14 cellular contexts compared by ENCODE assay signal in the genomic region with DNA sequence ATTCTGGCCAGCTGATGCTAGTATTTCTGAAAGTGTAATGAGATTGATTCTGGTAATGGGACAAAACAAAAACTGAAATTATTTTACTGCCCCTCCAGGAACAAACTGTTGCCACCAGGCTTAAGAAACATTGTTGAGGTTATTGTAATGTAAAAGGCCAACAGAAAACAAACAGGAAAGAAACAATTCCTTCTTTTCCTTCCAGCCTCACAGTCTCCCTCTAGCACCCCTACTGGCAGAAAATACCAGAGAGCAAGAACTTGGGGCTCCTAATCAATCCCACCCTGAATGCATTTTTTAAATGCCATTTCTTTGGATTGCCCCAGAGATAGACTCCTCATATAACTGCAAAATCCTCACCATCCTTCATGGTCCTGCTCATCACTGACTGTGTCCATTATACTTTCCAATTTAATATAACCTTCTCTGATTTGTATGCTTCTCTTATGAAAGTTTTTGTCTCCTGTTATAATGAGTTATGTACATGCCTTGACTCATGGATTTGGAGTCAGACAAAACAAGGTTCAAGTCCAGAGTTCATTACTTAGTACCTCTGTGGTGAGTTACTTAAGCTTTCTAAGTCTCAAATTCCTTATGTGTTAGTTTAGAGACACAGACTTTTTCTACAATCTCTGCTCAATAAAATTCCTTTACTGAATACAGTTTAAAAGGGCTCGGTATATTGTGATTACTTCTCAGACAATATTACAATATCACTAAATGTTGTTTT.
DNase-seq lines count a peak whose midpoint lies in the region; ATAC-seq and TF ChIP-seq lines count a peak whose summit lies in the region.
"Had no signal": no experiment of that assay in that cellular context is flagged by ENCODE, and none has a peak within 500 bp of the region (broad histone marks: within the 10 kb centered on the region; RNA-seq: fewer than 3 reads in every experiment).

No MANE protein-coding gene starts in this region.

- no peaks in the 10 kb centered on the region for H3K27me3 ChIP-seq in A673 (replicated peaks; ENCODE audit: insufficient read depth, low read depth, low read length, poor library complexity)
- H3K27me3 ChIP-seq in GM23338 (ENCODE audit: insufficient read depth): no peaks in the 10 kb centered on the region
- H3K27me3 ChIP-seq in foreskin keratinocyte: no peaks in the 10 kb centered on the region
- H3K27me3 ChIP-seq in CD4-positive, alpha-beta T cell (ENCODE audit: control insufficient read depth, insufficient read depth, low read length): no peaks in the 10 kb centered on the region

- no peaks in the 10 kb centered on the region for H3K27me3 Mint-ChIP-seq in GM23338 (ENCODE audit: insufficient read depth, low read depth, poor library complexity)
- no peaks in the 10 kb centered on the region for H3K27me3 Mint-ChIP-seq in stimulated activated naive CD8-positive, alpha-beta T cell treated with anti-CD3 and anti-CD28 coated beads, Interleukin-15, amount 100 ng/mL, for 72 hours
- peaks cover 5% of the 10 kb centered on the region for H3K27me3 Mint-ChIP-seq in CD4-positive, alpha-beta T cell
- H3K27me3 Mint-ChIP-seq: activated CD8-positive, alpha-beta T cell treated with anti-CD3 and anti-CD28 coated beads for 36 hours; activated naive CD8-positive, alpha-beta T cell; T-helper 17 cell had no signal

- no peak overlapping the region for H2AFZ ChIP-seq in GM23338

- no peaks in the 10 kb centered on the region; the same call in 2 of the 3 replicates for H3K9me3 Mint-ChIP-seq in GM23338
- no peaks in the 10 kb centered on the region for H3K9me3 Mint-ChIP-seq in stimulated activated naive CD8-positive, alpha-beta T cell treated with anti-CD3 and anti-CD28 coated beads, Interleukin-15, amount 100 ng/mL, for 72 hours
- peaks cover 4% of the 10 kb centered on the region for H3K9me3 Mint-ChIP-seq in CD4-positive, alpha-beta T cell
- H3K9me3 Mint-ChIP-seq: activated CD8-positive, alpha-beta T cell treated with anti-CD3 and anti-CD28 coated beads for 36 hours had no signal

- peak overlapping the region; percentile 32; the same call in 1 of the 2 replicates for H3K4me2 ChIP-seq in GM23338

- H3K4me1 Mint-ChIP-seq in GM23338: peaks cover 47% of the 10 kb centered on the region
- H3K4me1 Mint-ChIP-seq in stimulated activated naive CD8-positive, alpha-beta T cell treated with anti-CD3 and anti-CD28 coated beads, Interleukin-15, amount 100 ng/mL, for 72 hours: no peaks in the 10 kb centered on the region
- no peaks in the 10 kb centered on the region for H3K4me1 Mint-ChIP-seq in CD4-positive, alpha-beta T cell (ENCODE audit: low read depth)
- H3K4me1 Mint-ChIP-seq: T-helper 17 cell had no signal

- H3K9me3 ChIP-seq in A673 (ENCODE audit: low read depth, low read length, poor library complexity, severe bottlenecking): no peaks in the 10 kb centered on the region
- H3K9me3 ChIP-seq in CD4-positive, alpha-beta T cell (ENCODE audit: control insufficient read depth, low read length): no peaks in the 10 kb centered on the region

- no peak overlapping the region for H3K27ac ChIP-seq in A673 (ENCODE audit: low read depth, low read length, poor library complexity, severe bottlenecking)
- H3K27ac ChIP-seq in GM23338 (ENCODE audit: low read depth): no peak overlapping the region
- H3K27ac ChIP-seq in foreskin keratinocyte: no peak overlapping the region
- no peak overlapping the region for H3K27ac ChIP-seq in CD4-positive, alpha-beta T cell (ENCODE audit: low read depth, low read length)

- DNase-seq in A673 (ENCODE audit: low spot score) (peak; percentile 1), GM23338 (ENCODE audit: low spot score) (peak; percentile 87), foreskin keratinocyte (peak in 1 of 2 donors; percentile 34), NCI-H1417 treated with DMSO at 0.1 percent for 48 hours (lab: John Stamatoyannopoulos, UW) (no peak)
- DNase-seq in activated naive CD4-positive, alpha-beta T cell treated with anti-CD3 and anti-CD28 coated beads, Interleukin-2, amount 50 U/mL, for 16 hours: no peak
- no peak for DNase-seq in stimulated activated naive CD8-positive, alpha-beta T cell treated with anti-CD3 and anti-CD28 coated beads, Interleukin-15, amount 100 ng/mL, for 72 hours
- DNase-seq in CD4-positive, alpha-beta T cell: no peak
- DNase-seq: activated CD8-positive, alpha-beta T cell treated with anti-CD3 and anti-CD28 coated beads for 36 hours; effector CD8-positive, alpha-beta T cell; NCI-H146; stimulated activated naive CD8-positive, alpha-beta T cell treated with anti-CD3 and anti-CD28 coated beads, Interleukin-15, Interleukin-2, amounts not matched to agents 100 U/mL and 50 U/mL, for 24 hours; T-helper 17 cell had no signal

- H3K36me3 ChIP-seq in A673 (ENCODE audit: insufficient read depth, low read length, poor library complexity, severe bottlenecking) (no peaks in the 10 kb centered on the region), GM23338 (ENCODE audit: insufficient read depth) (no peaks in the 10 kb centered on the region)

- POLR2A ChIA-PET in A673 (lab: Charles Lee; ENCODE audit: low non-redundant PET): no interaction called here
- POLR2A ChIA-PET in CD4-positive, alpha-beta T cell (lab: Charles Lee): no interaction called here

- H3K4me3 ChIP-seq in A673 (ENCODE audit: low read depth, low read length, poor library complexity, severe bottlenecking): no peak overlapping the region
- H3K4me3 ChIP-seq in GM23338: no peak overlapping the region

- H3F3A ChIP-seq in GM23338 (replicated peaks; ENCODE audit: low read depth): no peaks in the 10 kb centered on the region

- H3K36me3 Mint-ChIP-seq in GM23338 (ENCODE audit: low read depth): no peaks in the 10 kb centered on the region; the same call in 2 of the 3 replicates
- no peaks in the 10 kb centered on the region for H3K36me3 Mint-ChIP-seq in CD4-positive, alpha-beta T cell (ENCODE audit: low read depth)
- H3K36me3 Mint-ChIP-seq: activated naive CD8-positive, alpha-beta T cell had no signal

- peak; percentile 40 for TF ChIP-seq CTCF in A673 (conservative IDR thresholded peaks at IDR 0.05; ENCODE audit: low read depth, low read length)
- TF ChIP-seq CTCF in GM23338 (conservative IDR thresholded peaks at IDR 0.05; ENCODE audit: low read depth in 2 of 2): peak; percentile 65 to 86
- peak; percentile 53 for TF ChIP-seq CTCF in foreskin keratinocyte (conservative IDR thresholded peaks at IDR 0.05)
- no peak for TF ChIP-seq CTCF in CD4-positive, alpha-beta T cell (IDR thresholded peaks at IDR 0.05)

- no TSS peak for BruUV-seq in A673 (replicated peaks; lab: Mats Ljungman, UMichigan)

- H3K79me2 ChIP-seq in GM23338 (replicated peaks; ENCODE audit: insufficient read depth): no peaks in the 10 kb centered on the region

- CTCF ChIA-PET in A673 (lab: Charles Lee): no interaction called here
- CTCF ChIA-PET in CD4-positive, alpha-beta T cell (lab: Charles Lee): no interaction called here

- intact Hi-C loops in A673 (cut with micrococcal nuclease; ENCODE audit: unreplicated experiment): no loop called here
- intact Hi-C loops in CD4-positive, alpha-beta T cell (cut with DNase I, micrococcal nuclease): no loop called here

- H3K9me2 ChIP-seq in GM23338 (ENCODE audit: insufficient read depth): no peaks in the 10 kb centered on the region

- ATAC-seq in GM23338: peak; percentile 89
- 0 out of 3 replicates have a peak, but pooled peaks have one; percentile 37 for ATAC-seq in SK-N-SH treated with all-trans-retinoic acid at 6 μM for 48 hours
- peak; percentile 36 for ATAC-seq in foreskin keratinocyte
- no peak for ATAC-seq in stimulated activated naive CD8-positive, alpha-beta T cell treated with anti-CD3 and anti-CD28 coated beads, Interleukin-15, amount 100 ng/mL, for 72 hours
- no peak for ATAC-seq in CD4-positive, alpha-beta T cell (ENCODE audit: poor library complexity)
- ATAC-seq: activated CD8-positive, alpha-beta T cell treated with anti-CD3 and anti-CD28 coated beads for 36 hours; stimulated activated naive CD8-positive, alpha-beta T cell treated with anti-CD3 and anti-CD28 coated beads, Interleukin-15, Interleukin-2, amounts not matched to agents 100 U/mL and 50 U/mL, for 24 hours; T-helper 17 cell had no signal

- no peaks in the 10 kb centered on the region for H3K4me1 ChIP-seq in A673 (ENCODE audit: insufficient read depth, low read length, poor library complexity, severe bottlenecking)
- H3K4me1 ChIP-seq in GM23338 (ENCODE audit: insufficient read depth): peaks cover 58% of the 10 kb centered on the region
- no peaks in the 10 kb centered on the region for H3K4me1 ChIP-seq in foreskin keratinocyte

- no peak overlapping the region for H3K4me3 Mint-ChIP-seq in GM23338
- H3K4me3 Mint-ChIP-seq in stimulated activated naive CD8-positive, alpha-beta T cell treated with anti-CD3 and anti-CD28 coated beads, Interleukin-15, amount 100 ng/mL, for 72 hours: no peak overlapping the region
- no peak overlapping the region for H3K4me3 Mint-ChIP-seq in CD4-positive, alpha-beta T cell
- H3K4me3 Mint-ChIP-seq: activated CD8-positive, alpha-beta T cell treated with anti-CD3 and anti-CD28 coated beads for 36 hours; activated naive CD8-positive, alpha-beta T cell; T-helper 17 cell had no signal

- H4K20me1 ChIP-seq in GM23338 (replicated peaks; ENCODE audit: insufficient read depth): no peaks in the 10 kb centered on the region

- H3K27ac Mint-ChIP-seq in GM23338: no peak overlapping the region
- H3K27ac Mint-ChIP-seq in stimulated activated naive CD8-positive, alpha-beta T cell treated with anti-CD3 and anti-CD28 coated beads, Interleukin-15, amount 100 ng/mL, for 72 hours: no peak overlapping the region
- no peak overlapping the region for H3K27ac Mint-ChIP-seq in CD4-positive, alpha-beta T cell
- H3K27ac Mint-ChIP-seq: activated CD8-positive, alpha-beta T cell treated with anti-CD3 and anti-CD28 coated beads for 36 hours; activated naive CD8-positive, alpha-beta T cell; T-helper 17 cell had no signal

TF ChIP-seq in GM23338, 12 proteins besides CTCF, POLR2A, EP300 and RAD21 (continues in another document):
- no peak for TF ChIP-seq CREB1 (CRISPR knock-in tag; IDR thresholded peaks at IDR 0.05; ENCODE audit: low read depth)
- TF ChIP-seq NANOG (IDR thresholded peaks at IDR 0.05; ENCODE audit: borderline replicate concordance): peak; percentile 56; the same call in 1 of the 2 replicates

Comparison
In these comparisons a context has a peak if more than half of its experiments do, and no peak if none do; other contexts are left out.
1. DNase-seq: peak in A673 (single experiment) and GM23338 (single experiment); none in activated naive CD4-positive, alpha-beta T cell treated with anti-CD3 and anti-CD28 coated beads, Interleukin-2, amount 50 U/mL, for 16 hours (single experiment), NCI-H1417 treated with DMSO at 0.1 percent for 48 hours (single experiment), stimulated activated naive CD8-positive, alpha-beta T cell treated with anti-CD3 and anti-CD28 coated beads, Interleukin-15, amount 100 ng/mL, for 72 hours (0 of 2) and CD4-positive, alpha-beta T cell (0 of 10).
2. ATAC-seq: peak in GM23338 (single experiment), SK-N-SH treated with all-trans-retinoic acid at 6 μM for 48 hours (single experiment) and foreskin keratinocyte (single experiment); none in stimulated activated naive CD8-positive, alpha-beta T cell treated with anti-CD3 and anti-CD28 coated beads, Interleukin-15, amount 100 ng/mL, for 72 hours (single experiment) and CD4-positive, alpha-beta T cell (single experiment).